Comparison of ENCODE assay signal across 1 cellular context in genomic region chr6:41332241-41332640, GRCh38.
A peak's percentile ranks its signal among the peaks of the same experiment; 100 is the strongest.
TF ChIP-seq lines count a peak whose summit lies in the region.

No MANE protein-coding gene starts in this region.

TF ChIP-seq in K562, 482 proteins besides CTCF, POLR2A, EP300 and RAD21:
- peak; percentile 86 for TF ChIP-seq ZNF263 (CRISPR knock-in tag; IDR thresholded peaks at IDR 0.05; ENCODE audit: borderline replicate concordance)
- no peak for TF ChIP-seq NFE2 (IDR thresholded peaks at IDR 0.05; ENCODE audit: low read depth)
- no peak for TF ChIP-seq ZFP91 (CRISPR knock-in tag; IDR thresholded peaks at IDR 0.05)
- no peak for TF ChIP-seq CEBPG (CRISPR knock-in tag; IDR thresholded peaks at IDR 0.05)
- TF ChIP-seq CEBPG (tag; conservative IDR thresholded peaks at IDR 0.05 in 1 of 2, IDR thresholded peaks at IDR 0.05 in 1 of 2), result no peak
- TF ChIP-seq NFIC (IDR thresholded peaks at IDR 0.05), result peak; percentile 69
- no peak for TF ChIP-seq ZNF764 (CRISPR knock-in tag; IDR thresholded peaks at IDR 0.05; ENCODE audit: low read depth)
- no peak for TF ChIP-seq CBX2 (IDR thresholded peaks at IDR 0.05; ENCODE audit: insufficient read depth, low read length, poor library complexity, severe bottlenecking)
- TF ChIP-seq ID3 (CRISPR knock-in tag; IDR thresholded peaks at IDR 0.05), result no peak
- TF ChIP-seq ID3 (tag; IDR thresholded peaks at IDR 0.05), result no peak
- TF ChIP-seq VEZF1 (CRISPR knock-in tag; IDR thresholded peaks at IDR 0.05), result no peak
TF ChIP-seq in K562: peak in this region for 2.
